In genomic region chr6:51885957-51886356, GRCh38 we compare ENCODE assay signal across 27 cellular contexts.
"Had no signal": no experiment of that assay in that cellular context is flagged by ENCODE, and none has a peak within 500 bp of the region (broad histone marks: within the 10 kb centered on the region; RNA-seq: fewer than 3 reads in every experiment).

No MANE protein-coding gene starts in this region.

- H3K36me3 Mint-ChIP-seq: neural progenitor cell; stimulated activated effector memory CD8-positive, alpha-beta T cell treated with anti-CD3 and anti-CD28 coated beads, Interleukin-12 subunit alpha, Interleukin-12 subunit beta, amount 100 ng/mL, for 72 hours; stimulated activated naive B cell treated with anti-CD40 and anti-IgM and Interleukin-4, amounts not matched to agents 10 μg/mL and 1 μg/mL and 100 μg/mL, for 72 hours had no signal

- H3K27ac Mint-ChIP-seq: nephron; neural progenitor cell; progenitor cell of endocrine pancreas; stimulated activated effector memory CD8-positive, alpha-beta T cell treated with anti-CD3 and anti-CD28 coated beads, Interleukin-12 subunit alpha, Interleukin-12 subunit beta, amount 100 ng/mL, for 72 hours; stimulated activated naive B cell treated with anti-CD40 and anti-IgM and Interleukin-4, amounts not matched to agents 10 μg/mL and 1 μg/mL and 100 μg/mL, for 72 hours; stimulated activated naive CD8-positive, alpha-beta T cell treated with anti-CD3 and anti-CD28 coated beads, Interleukin-15, Interleukin-2, amounts not matched to agents 100 ng/mL and 50 ng/mL, for 24 hours had no signal

- H3K4me3 Mint-ChIP-seq: nephron; neural progenitor cell; stimulated activated effector memory CD8-positive, alpha-beta T cell treated with anti-CD3 and anti-CD28 coated beads, Interleukin-12 subunit alpha, Interleukin-12 subunit beta, amount 100 ng/mL, for 72 hours; stimulated activated naive B cell treated with anti-CD40 and anti-IgM and Interleukin-4, amounts not matched to agents 10 μg/mL and 1 μg/mL and 100 μg/mL, for 72 hours; stimulated activated naive CD8-positive, alpha-beta T cell treated with anti-CD3 and anti-CD28 coated beads, Interleukin-15, Interleukin-2, amounts not matched to agents 100 ng/mL and 50 ng/mL, for 24 hours had no signal

- H3K79me2 ChIP-seq: parathyroid adenoma had no signal

- H3K27me3 Mint-ChIP-seq: progenitor cell of endocrine pancreas; stimulated activated naive CD8-positive, alpha-beta T cell treated with anti-CD3 and anti-CD28 coated beads, Interleukin-15, Interleukin-2, amounts not matched to agents 100 ng/mL and 50 ng/mL, for 24 hours had no signal

- H3K4me2 ChIP-seq: neural progenitor cell had no signal

- H3K4me3 ChIP-seq: neural progenitor cell, ovary, psoas muscle, right lobe of liver, sigmoid colon, stomach, thoracic aorta, thyroid gland, tibial nerve, upper lobe of left lung, vagina had no signal

- H3K27ac ChIP-seq: neural progenitor cell, ovary, parathyroid adenoma, psoas muscle, right lobe of liver, sigmoid colon, stomach, thoracic aorta, thyroid gland, tibial nerve, upper lobe of left lung, vagina had no signal

- H3K4me1 Mint-ChIP-seq: neural progenitor cell; stimulated activated effector memory CD8-positive, alpha-beta T cell treated with anti-CD3 and anti-CD28 coated beads, Interleukin-12 subunit alpha, Interleukin-12 subunit beta, amount 100 ng/mL, for 72 hours; stimulated activated naive B cell treated with anti-CD40 and anti-IgM and Interleukin-4, amounts not matched to agents 10 μg/mL and 1 μg/mL and 100 μg/mL, for 72 hours had no signal

- H3K9me3 Mint-ChIP-seq: nephron; neural progenitor cell; stimulated activated effector memory CD8-positive, alpha-beta T cell treated with anti-CD3 and anti-CD28 coated beads, Interleukin-12 subunit alpha, Interleukin-12 subunit beta, amount 100 ng/mL, for 72 hours; stimulated activated naive CD8-positive, alpha-beta T cell treated with anti-CD3 and anti-CD28 coated beads, Interleukin-15, Interleukin-2, amounts not matched to agents 100 ng/mL and 50 ng/mL, for 24 hours had no signal

- H3K4me1 ChIP-seq: parathyroid adenoma, psoas muscle, right lobe of liver, sigmoid colon, stomach, thyroid gland, tibial nerve, upper lobe of left lung, vagina had no signal

- H3K27me3 ChIP-seq: neural progenitor cell, ovary, right lobe of liver, sigmoid colon, stomach, thyroid gland, tibial nerve, upper lobe of left lung, vagina had no signal

- H2AFZ ChIP-seq: neural progenitor cell, parathyroid adenoma had no signal

- ATAC-seq: psoas muscle; right cardiac atrium; right lobe of liver; stimulated activated effector memory CD8-positive, alpha-beta T cell treated with anti-CD3 and anti-CD28 coated beads, Interleukin-12 subunit alpha, Interleukin-12 subunit beta, amount 100 ng/mL, for 72 hours; stimulated activated naive B cell treated with anti-CD40 and anti-IgM and Interleukin-4, amounts not matched to agents 10 μg/mL and 1 μg/mL and 100 μg/mL, for 72 hours had no signal

- DNase-seq: occipital lobe; ovary; posterior cingulate gyrus; psoas muscle; right lobe of liver; sigmoid colon; small intestine; stimulated activated CD4-positive, alpha-beta T cell treated with anti-CD3 and anti-CD28 coated beads, Interleukin-15, amount 100 ng/mL, for 24 hours; stimulated activated CD4-positive, alpha-beta T cell treated with anti-CD3 and anti-CD28 coated beads, Interleukin-2, amount 100 ng/mL, for 24 hours; stimulated activated CD4-positive, alpha-beta T cell treated with anti-CD3 and anti-CD28 coated beads, Interleukin-2, amount 100 ng/mL, for 48 hours; stimulated activated CD4-positive, alpha-beta T cell treated with anti-CD3 and anti-CD28 coated beads, Interleukin-4, amount 100 ng/mL, for 24 hours; stimulated activated naive B cell treated with anti-CD40 and anti-IgM and Interleukin-4, amounts not matched to agents 10 μg/mL and 1 μg/mL and 100 μg/mL, for 72 hours; stimulated activated naive CD4-positive, alpha-beta T cell treated with Interleukin-2 at 50 U/mL for 16 hours; stomach; thyroid gland; trophoblast cell; upper lobe of left lung had no signal

- H3K36me3 ChIP-seq: neural progenitor cell, ovary, right lobe of liver, sigmoid colon, stomach, thoracic aorta, thyroid gland, tibial nerve, upper lobe of left lung, vagina had no signal
